8 cellular contexts compared by ENCODE assay signal in the genomic region with DNA sequence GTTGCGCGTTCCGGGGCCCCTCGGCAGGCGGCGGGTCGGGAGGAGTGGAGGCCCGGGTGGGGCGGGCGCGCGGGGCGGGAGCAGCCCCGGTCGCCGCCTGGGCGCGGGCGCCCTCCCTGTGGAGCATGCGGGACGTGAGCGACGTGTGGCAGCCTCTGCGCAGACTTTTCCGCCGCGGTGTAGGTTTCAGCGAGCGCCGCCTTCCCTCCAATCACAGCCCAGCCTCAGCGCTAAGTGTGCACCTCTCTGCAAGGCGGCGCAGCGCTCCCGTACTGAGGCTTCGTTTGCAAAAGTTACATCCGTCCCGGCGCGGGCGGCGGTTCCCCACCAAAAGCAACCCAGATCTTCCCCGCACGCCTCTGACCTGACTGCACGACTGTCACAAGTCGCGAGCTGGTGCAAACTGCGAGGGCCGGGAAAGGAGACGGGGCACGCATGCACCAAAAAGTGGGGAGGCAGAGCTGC. TPM values are rescaled to one million over a fixed set of nuclear protein-coding genes. Genes with fewer than 3 reads are reported as not detected.
DNase-seq lines count a peak whose midpoint lies in the region; ATAC-seq and TF ChIP-seq lines count a peak whose summit lies in the region.

No MANE protein-coding gene starts in this region.

- DNase-seq in DMS 273 treated with DMSO at 0.1 percent for 48 hours (lab: John Stamatoyannopoulos, UW) (peak; percentile 61), caudate nucleus (lab: John Stamatoyannopoulos, UW) (peak in 58 of 61 donors; percentile 30 to 96 (median 76)), left colon (peak; percentile 77 to 84), D341Med (ENCODE audit: low spot score) (no peak)
- DNase-seq in activated CD4-positive, CD25-positive, alpha-beta regulatory T cell treated with anti-CD3 and anti-CD28 coated beads, Interleukin-2, amount 50 U/mL, for 16 hours (ENCODE audit: low read depth, low spot score), result peak; percentile 52
- peak; percentile 80 to 92 for DNase-seq in stimulated activated CD4-positive, alpha-beta T cell treated with anti-CD3 and anti-CD28 coated beads, Interleukin-2, amount 100 ng/mL, for 24 hours

- H3K9ac ChIP-seq in KMS-11, result peak overlapping the region; percentile 61; the same call in 1 of the 2 replicates

- intact Hi-C loops in left colon (cut with DNase I, micrococcal nuclease), result loop anchor here in 1 of 2 donors (5.0 to 10.0 kb wide), 2 partner anchors 77 to 201 kb away; no protein-coding TSS in a partner anchor

- H3K36me3 ChIP-seq in KMS-11 (ENCODE audit: insufficient read depth), result no peaks in the 10 kb centered on the region

- H4K20me1 ChIP-seq in KMS-11 (ENCODE audit: insufficient read depth), result no peaks in the 10 kb centered on the region

- TF ChIP-seq CTCF in KMS-11 (conservative IDR thresholded peaks at IDR 0.05; ENCODE audit: low read depth, low read length), result no peak

- H3K79me2 ChIP-seq in KMS-11 (ENCODE audit: insufficient read depth, low read depth), result peaks cover 10% of the 10 kb centered on the region; the same call in 1 of the 2 replicates

- H3K27me3 ChIP-seq in KMS-11 (ENCODE audit: insufficient read depth, low read depth), result no peaks in the 10 kb centered on the region

- ATAC-seq in GM21528 (IDR thresholded peaks at IDR 0.05; ENCODE audit: low FRiP score, unreplicated experiment) (peak; percentile 42), left colon (peak; percentile 68)

- H3K4me1 ChIP-seq in KMS-11 (ENCODE audit: low read depth, poor library complexity, severe bottlenecking), result peaks cover 20% of the 10 kb centered on the region

- H3K27ac ChIP-seq in KMS-11 (peak overlapping the region; percentile 34), caudate nucleus (ENCODE audit: low read depth, low read length) (peak overlapping the region; percentile 44)

- H3K4me3 ChIP-seq in KMS-11 (IDR thresholded peaks at IDR 0.05; ENCODE audit: insufficient read depth, low read depth, low read length), result no peak overlapping the region

- H3K4me2 ChIP-seq in KMS-11, result peak overlapping the region; percentile 100

- peak overlapping the region; percentile 72 for H2AFZ ChIP-seq in KMS-11 (ENCODE audit: low read depth)

RNA-seq across cellular contexts. Expression of gene PFKFB3, which starts 1.2 kb away (rescaled TPM):
- 10 to 100 TPM; 19.1 to 20.2 TPM for total RNA-seq in left colon
